1 cellular context compared by ENCODE assay signal in the genomic region with DNA sequence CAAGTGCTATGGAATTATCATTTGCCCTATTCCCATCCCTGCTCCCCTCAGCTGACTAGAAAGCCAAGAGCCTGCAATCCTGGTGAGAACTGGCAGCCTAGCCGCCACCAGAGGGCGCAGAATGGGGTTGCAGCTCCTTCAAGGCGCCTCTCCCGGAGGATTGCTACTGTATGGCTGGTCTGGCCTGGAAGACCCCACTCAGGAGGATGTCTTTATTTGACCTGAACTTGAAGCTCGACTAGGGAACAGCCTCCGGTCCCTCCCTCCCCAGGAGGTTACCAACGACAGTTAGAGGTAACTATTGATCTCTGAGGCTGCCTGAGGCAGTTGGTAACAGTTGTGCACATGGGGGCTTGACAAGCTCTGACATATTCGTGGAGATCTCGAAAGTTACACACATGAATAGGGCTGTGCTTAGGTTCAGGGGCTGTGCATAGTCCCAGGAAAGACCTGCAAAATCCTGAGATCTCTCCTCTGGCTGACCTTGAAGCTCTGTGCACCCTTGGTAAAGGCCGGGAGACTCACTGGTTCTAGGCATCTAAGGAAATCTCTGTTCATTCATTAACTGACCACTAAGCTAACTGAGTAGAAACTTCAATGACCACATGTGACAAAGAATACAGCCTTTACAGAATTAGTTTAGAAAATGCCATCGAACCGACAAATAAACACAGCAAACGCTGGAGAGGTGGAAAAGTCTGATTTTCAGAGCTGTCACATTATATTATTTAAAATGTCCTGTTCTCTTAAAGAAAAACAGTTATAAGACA.
A peak's percentile ranks its signal among the peaks of the same experiment; 100 is the strongest.
TF ChIP-seq lines count a peak whose summit lies in the region.

No MANE protein-coding gene starts in this region.

TF ChIP-seq in H1, 55 proteins besides CTCF, POLR2A, EP300 and RAD21 (continued from another document):
- TF ChIP-seq, protein P1, sequence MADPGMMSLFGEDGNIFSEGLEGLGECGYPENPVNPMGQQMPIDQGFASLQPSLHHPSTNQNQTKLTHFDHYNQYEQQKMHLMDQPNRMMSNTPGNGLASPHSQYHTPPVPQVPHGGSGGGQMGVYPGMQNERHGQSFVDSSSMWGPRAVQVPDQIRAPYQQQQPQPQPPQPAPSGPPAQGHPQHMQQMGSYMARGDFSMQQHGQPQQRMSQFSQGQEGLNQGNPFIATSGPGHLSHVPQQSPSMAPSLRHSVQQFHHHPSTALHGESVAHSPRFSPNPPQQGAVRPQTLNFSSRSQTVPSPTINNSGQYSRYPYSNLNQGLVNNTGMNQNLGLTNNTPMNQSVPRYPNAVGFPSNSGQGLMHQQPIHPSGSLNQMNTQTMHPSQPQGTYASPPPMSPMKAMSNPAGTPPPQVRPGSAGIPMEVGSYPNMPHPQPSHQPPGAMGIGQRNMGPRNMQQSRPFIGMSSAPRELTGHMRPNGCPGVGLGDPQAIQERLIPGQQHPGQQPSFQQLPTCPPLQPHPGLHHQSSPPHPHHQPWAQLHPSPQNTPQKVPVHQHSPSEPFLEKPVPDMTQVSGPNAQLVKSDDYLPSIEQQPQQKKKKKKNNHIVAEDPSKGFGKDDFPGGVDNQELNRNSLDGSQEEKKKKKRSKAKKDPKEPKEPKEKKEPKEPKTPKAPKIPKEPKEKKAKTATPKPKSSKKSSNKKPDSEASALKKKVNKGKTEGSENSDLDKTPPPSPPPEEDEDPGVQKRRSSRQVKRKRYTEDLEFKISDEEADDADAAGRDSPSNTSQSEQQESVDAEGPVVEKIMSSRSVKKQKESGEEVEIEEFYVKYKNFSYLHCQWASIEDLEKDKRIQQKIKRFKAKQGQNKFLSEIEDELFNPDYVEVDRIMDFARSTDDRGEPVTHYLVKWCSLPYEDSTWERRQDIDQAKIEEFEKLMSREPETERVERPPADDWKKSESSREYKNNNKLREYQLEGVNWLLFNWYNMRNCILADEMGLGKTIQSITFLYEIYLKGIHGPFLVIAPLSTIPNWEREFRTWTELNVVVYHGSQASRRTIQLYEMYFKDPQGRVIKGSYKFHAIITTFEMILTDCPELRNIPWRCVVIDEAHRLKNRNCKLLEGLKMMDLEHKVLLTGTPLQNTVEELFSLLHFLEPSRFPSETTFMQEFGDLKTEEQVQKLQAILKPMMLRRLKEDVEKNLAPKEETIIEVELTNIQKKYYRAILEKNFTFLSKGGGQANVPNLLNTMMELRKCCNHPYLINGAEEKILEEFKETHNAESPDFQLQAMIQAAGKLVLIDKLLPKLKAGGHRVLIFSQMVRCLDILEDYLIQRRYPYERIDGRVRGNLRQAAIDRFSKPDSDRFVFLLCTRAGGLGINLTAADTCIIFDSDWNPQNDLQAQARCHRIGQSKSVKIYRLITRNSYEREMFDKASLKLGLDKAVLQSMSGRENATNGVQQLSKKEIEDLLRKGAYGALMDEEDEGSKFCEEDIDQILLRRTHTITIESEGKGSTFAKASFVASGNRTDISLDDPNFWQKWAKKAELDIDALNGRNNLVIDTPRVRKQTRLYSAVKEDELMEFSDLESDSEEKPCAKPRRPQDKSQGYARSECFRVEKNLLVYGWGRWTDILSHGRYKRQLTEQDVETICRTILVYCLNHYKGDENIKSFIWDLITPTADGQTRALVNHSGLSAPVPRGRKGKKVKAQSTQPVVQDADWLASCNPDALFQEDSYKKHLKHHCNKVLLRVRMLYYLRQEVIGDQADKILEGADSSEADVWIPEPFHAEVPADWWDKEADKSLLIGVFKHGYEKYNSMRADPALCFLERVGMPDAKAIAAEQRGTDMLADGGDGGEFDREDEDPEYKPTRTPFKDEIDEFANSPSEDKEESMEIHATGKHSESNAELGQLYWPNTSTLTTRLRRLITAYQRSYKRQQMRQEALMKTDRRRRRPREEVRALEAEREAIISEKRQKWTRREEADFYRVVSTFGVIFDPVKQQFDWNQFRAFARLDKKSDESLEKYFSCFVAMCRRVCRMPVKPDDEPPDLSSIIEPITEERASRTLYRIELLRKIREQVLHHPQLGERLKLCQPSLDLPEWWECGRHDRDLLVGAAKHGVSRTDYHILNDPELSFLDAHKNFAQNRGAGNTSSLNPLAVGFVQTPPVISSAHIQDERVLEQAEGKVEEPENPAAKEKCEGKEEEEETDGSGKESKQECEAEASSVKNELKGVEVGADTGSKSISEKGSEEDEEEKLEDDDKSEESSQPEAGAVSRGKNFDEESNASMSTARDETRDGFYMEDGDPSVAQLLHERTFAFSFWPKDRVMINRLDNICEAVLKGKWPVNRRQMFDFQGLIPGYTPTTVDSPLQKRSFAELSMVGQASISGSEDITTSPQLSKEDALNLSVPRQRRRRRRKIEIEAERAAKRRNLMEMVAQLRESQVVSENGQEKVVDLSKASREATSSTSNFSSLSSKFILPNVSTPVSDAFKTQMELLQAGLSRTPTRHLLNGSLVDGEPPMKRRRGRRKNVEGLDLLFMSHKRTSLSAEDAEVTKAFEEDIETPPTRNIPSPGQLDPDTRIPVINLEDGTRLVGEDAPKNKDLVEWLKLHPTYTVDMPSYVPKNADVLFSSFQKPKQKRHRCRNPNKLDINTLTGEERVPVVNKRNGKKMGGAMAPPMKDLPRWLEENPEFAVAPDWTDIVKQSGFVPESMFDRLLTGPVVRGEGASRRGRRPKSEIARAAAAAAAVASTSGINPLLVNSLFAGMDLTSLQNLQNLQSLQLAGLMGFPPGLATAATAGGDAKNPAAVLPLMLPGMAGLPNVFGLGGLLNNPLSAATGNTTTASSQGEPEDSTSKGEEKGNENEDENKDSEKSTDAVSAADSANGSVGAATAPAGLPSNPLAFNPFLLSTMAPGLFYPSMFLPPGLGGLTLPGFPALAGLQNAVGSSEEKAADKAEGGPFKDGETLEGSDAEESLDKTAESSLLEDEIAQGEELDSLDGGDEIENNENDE (IDR thresholded peaks at IDR 0.05; ENCODE audit: insufficient replicate concordance, low read length): peak; percentile 44
- TF ChIP-seq FOSL1 (IDR thresholded peaks at IDR 0.05; ENCODE audit: insufficient read depth, low read depth, low read length): no peak
